1 cellular context compared by ENCODE assay signal in the genomic region with DNA sequence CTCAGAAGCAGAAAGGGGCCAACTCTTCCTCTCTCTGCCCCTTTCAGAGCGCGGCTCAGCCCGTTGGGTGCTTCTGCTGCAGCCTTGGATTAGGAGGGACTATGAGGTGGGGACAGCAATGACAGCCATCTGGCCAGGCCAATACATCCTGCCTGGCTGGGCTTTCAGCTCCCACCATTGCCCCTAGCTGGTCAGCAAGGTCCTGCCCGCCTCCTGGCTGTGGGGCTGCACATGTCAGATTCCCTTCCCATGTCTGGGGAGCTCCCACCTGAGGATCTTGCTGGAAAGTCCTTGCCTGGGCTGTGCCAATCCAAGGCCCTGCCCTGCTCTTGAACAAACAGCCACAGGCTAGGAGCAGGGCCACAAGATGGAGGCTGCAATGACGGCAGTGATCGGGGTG.
TF ChIP-seq lines count a peak whose summit lies in the region.

No MANE protein-coding gene starts in this region.

TF ChIP-seq in K562, 482 proteins besides CTCF, POLR2A, EP300 and RAD21:
- TF ChIP-seq, protein P1, sequence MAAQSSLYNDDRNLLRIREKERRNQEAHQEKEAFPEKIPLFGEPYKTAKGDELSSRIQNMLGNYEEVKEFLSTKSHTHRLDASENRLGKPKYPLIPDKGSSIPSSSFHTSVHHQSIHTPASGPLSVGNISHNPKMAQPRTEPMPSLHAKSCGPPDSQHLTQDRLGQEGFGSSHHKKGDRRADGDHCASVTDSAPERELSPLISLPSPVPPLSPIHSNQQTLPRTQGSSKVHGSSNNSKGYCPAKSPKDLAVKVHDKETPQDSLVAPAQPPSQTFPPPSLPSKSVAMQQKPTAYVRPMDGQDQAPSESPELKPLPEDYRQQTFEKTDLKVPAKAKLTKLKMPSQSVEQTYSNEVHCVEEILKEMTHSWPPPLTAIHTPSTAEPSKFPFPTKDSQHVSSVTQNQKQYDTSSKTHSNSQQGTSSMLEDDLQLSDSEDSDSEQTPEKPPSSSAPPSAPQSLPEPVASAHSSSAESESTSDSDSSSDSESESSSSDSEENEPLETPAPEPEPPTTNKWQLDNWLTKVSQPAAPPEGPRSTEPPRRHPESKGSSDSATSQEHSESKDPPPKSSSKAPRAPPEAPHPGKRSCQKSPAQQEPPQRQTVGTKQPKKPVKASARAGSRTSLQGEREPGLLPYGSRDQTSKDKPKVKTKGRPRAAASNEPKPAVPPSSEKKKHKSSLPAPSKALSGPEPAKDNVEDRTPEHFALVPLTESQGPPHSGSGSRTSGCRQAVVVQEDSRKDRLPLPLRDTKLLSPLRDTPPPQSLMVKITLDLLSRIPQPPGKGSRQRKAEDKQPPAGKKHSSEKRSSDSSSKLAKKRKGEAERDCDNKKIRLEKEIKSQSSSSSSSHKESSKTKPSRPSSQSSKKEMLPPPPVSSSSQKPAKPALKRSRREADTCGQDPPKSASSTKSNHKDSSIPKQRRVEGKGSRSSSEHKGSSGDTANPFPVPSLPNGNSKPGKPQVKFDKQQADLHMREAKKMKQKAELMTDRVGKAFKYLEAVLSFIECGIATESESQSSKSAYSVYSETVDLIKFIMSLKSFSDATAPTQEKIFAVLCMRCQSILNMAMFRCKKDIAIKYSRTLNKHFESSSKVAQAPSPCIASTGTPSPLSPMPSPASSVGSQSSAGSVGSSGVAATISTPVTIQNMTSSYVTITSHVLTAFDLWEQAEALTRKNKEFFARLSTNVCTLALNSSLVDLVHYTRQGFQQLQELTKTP (IDR thresholded peaks at IDR 0.05; ENCODE audit: low read depth in 1 of 2, partially characterized antibody in 2 of 2), result no peak
- no peak for TF ChIP-seq RB1 (IDR thresholded peaks at IDR 0.05; ENCODE audit: low read depth)
- peak; percentile 47; the same call in 1 of the 2 replicates for TF ChIP-seq POLR2G (IDR thresholded peaks at IDR 0.05; ENCODE audit: low read depth, low read length)
- TF ChIP-seq GATAD2A (IDR thresholded peaks at IDR 0.05), result no peak
- TF ChIP-seq, protein P2, sequence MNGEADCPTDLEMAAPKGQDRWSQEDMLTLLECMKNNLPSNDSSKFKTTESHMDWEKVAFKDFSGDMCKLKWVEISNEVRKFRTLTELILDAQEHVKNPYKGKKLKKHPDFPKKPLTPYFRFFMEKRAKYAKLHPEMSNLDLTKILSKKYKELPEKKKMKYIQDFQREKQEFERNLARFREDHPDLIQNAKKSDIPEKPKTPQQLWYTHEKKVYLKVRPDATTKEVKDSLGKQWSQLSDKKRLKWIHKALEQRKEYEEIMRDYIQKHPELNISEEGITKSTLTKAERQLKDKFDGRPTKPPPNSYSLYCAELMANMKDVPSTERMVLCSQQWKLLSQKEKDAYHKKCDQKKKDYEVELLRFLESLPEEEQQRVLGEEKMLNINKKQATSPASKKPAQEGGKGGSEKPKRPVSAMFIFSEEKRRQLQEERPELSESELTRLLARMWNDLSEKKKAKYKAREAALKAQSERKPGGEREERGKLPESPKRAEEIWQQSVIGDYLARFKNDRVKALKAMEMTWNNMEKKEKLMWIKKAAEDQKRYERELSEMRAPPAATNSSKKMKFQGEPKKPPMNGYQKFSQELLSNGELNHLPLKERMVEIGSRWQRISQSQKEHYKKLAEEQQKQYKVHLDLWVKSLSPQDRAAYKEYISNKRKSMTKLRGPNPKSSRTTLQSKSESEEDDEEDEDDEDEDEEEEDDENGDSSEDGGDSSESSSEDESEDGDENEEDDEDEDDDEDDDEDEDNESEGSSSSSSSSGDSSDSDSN (IDR thresholded peaks at IDR 0.05; ENCODE audit: borderline replicate concordance in 1 of 2, low read depth in 2 of 2, low read length in 2 of 2), result no peak
- 0 out of 2 replicates have a peak, but pooled peaks have one; percentile 70 for TF ChIP-seq POLR2AphosphoS2 (IDR thresholded peaks at IDR 0.05; ENCODE audit: low read length)
- TF ChIP-seq ZNF124 (CRISPR knock-in tag; IDR thresholded peaks at IDR 0.05), result no peak
- no peak for TF ChIP-seq ZNF174 (CRISPR knock-in tag; IDR thresholded peaks at IDR 0.05)
- no peak for TF ChIP-seq ZBTB17 (CRISPR knock-in tag; IDR thresholded peaks at IDR 0.05)
- no peak for TF ChIP-seq CBX5 (IDR thresholded peaks at IDR 0.05; ENCODE audit: borderline replicate concordance, low read depth)
- TF ChIP-seq TRIM28 (IDR thresholded peaks at IDR 0.05), result no peak
- TF ChIP-seq NRF1 (conservative IDR thresholded peaks at IDR 0.05 in 1 of 2, IDR thresholded peaks at IDR 0.05 in 1 of 2), result no peak
